Comparison of ENCODE assay signal across 1 cellular context in genomic region chr2:218269900-218270720, GRCh38.
TF ChIP-seq lines count a peak whose summit lies in the region.

AAMP (minus strand) TSS chr2:218270137; CDS start chr2:218270086, 51 bp downstream.
PNKD (plus strand) TSS chr2:218270519; CDS start chr2:218270536, 17 bp downstream.

TF ChIP-seq in H1, 55 proteins besides CTCF, POLR2A, EP300 and RAD21 (continued from another document):
- TF ChIP-seq CHD7 (IDR thresholded peaks at IDR 0.05; ENCODE audit: insufficient replicate concordance, low read length) = no peak
- peak; percentile 44; the same call in 1 of the 2 replicates for TF ChIP-seq GABPA (IDR thresholded peaks at IDR 0.05; ENCODE audit: borderline replicate concordance, insufficient read depth, low read length)
- no peak for TF ChIP-seq RNF2 (IDR thresholded peaks at IDR 0.05; ENCODE audit: borderline replicate concordance, low read depth, low read length, missing control alignments, poor library complexity, severe bottlenecking)
- TF ChIP-seq CBX8 (IDR thresholded peaks at IDR 0.05; ENCODE audit: borderline replicate concordance, low read depth, low read length) = no peak
- TF ChIP-seq BRCA1 (IDR thresholded peaks at IDR 0.05; ENCODE audit: low read depth, low read length) = no peak
- TF ChIP-seq YY1 (IDR thresholded peaks at IDR 0.05; ENCODE audit: low read depth, low read length) = peak; percentile 95
- peak; percentile 68 for TF ChIP-seq TAF1 (IDR thresholded peaks at IDR 0.05; ENCODE audit: low read depth, low read length)
- TF ChIP-seq TCF12 (IDR thresholded peaks at IDR 0.05; ENCODE audit: low read depth, low read length) = no peak
- no peak for TF ChIP-seq SIRT6 (IDR thresholded peaks at IDR 0.05; ENCODE audit: low read length)
- no peak for TF ChIP-seq RXRA (IDR thresholded peaks at IDR 0.05; ENCODE audit: insufficient read depth, low read depth, low read length)
- TF ChIP-seq MAFK (IDR thresholded peaks at IDR 0.05; ENCODE audit: low read depth, low read length) = no peak
- TF ChIP-seq USF2 (IDR thresholded peaks at IDR 0.05; ENCODE audit: low read length) = no peak
- peak; percentile 99 for TF ChIP-seq SIX5 (IDR thresholded peaks at IDR 0.05; ENCODE audit: low read depth, low read length)
- TF ChIP-seq SP1 (IDR thresholded peaks at IDR 0.05; ENCODE audit: low read depth, low read length) = peak; percentile 98
- TF ChIP-seq POLR2AphosphoS5 (IDR thresholded peaks at IDR 0.05; ENCODE audit: low read depth, low read length) = peak; percentile 44
- TF ChIP-seq TBP (IDR thresholded peaks at IDR 0.05; ENCODE audit: low read depth, low read length) = peak; percentile 54
- 0 out of 2 replicates have a peak, but pooled peaks have one; percentile 64 for TF ChIP-seq RBBP5 (IDR thresholded peaks at IDR 0.05; ENCODE audit: borderline replicate concordance, low read depth, low read length)
- TF ChIP-seq SP4 (IDR thresholded peaks at IDR 0.05; ENCODE audit: low read length) = peak; percentile 86
- no peak for TF ChIP-seq EZH2 (IDR thresholded peaks at IDR 0.05; ENCODE audit: low read depth, low read length, severe bottlenecking)
- TF ChIP-seq SIN3A (conservative IDR thresholded peaks at IDR 0.05 in 1 of 2, IDR thresholded peaks at IDR 0.05 in 1 of 2; ENCODE audit: low read depth in 1 of 2, low read length in 2 of 2) = peak; percentile 16 to 78; a peak in 2 of 4 replicates
- no peak for TF ChIP-seq CBX5 (IDR thresholded peaks at IDR 0.05; ENCODE audit: low read depth, low read length)
- no peak for TF ChIP-seq CTBP2 (IDR thresholded peaks at IDR 0.05; ENCODE audit: borderline replicate concordance, insufficient read depth, insufficient read length, low read length)
- TF ChIP-seq NANOG (IDR thresholded peaks at IDR 0.05; ENCODE audit: insufficient read depth, low read depth, low read length, poor library complexity, severe bottlenecking) = no peak
- no peak for TF ChIP-seq ZNF274 (IDR thresholded peaks at IDR 0.05; ENCODE audit: borderline replicate concordance, extremely low read depth, low read length)
- no peak for TF ChIP-seq CEBPB (IDR thresholded peaks at IDR 0.05; ENCODE audit: low read depth, low read length)
- TF ChIP-seq NRF1 (IDR thresholded peaks at IDR 0.05; ENCODE audit: low read depth, low read length) = no peak
- no peak for TF ChIP-seq SUZ12 (IDR thresholded peaks at IDR 0.05; ENCODE audit: low read length)
- peak; percentile 90 for TF ChIP-seq SAP30 (IDR thresholded peaks at IDR 0.05; ENCODE audit: insufficient read depth, insufficient replicate concordance, low read length)
- TF ChIP-seq TAF7 (optimal IDR thresholded peaks at IDR 0.05; ENCODE audit: borderline replicate concordance, low read depth, low read length) = no peak
- peak; percentile 59; the same call in 1 of the 2 replicates for TF ChIP-seq ATF3 (IDR thresholded peaks at IDR 0.05; ENCODE audit: insufficient read depth, low read depth, low read length)
- TF ChIP-seq FOSL1 (IDR thresholded peaks at IDR 0.05; ENCODE audit: insufficient read depth, low read depth, low read length) = peak; percentile 49; the same call in 1 of the 2 replicates
- TF ChIP-seq RFX5 (IDR thresholded peaks at IDR 0.05; ENCODE audit: borderline replicate concordance, low read depth, low read length) = no peak
- no peak for TF ChIP-seq BCL11A (IDR thresholded peaks at IDR 0.05; ENCODE audit: low read depth in 2 of 2, low read length in 2 of 2)
- TF ChIP-seq SRF (IDR thresholded peaks at IDR 0.05; ENCODE audit: low read depth, low read length) = no peak
- TF ChIP-seq HDAC6 (IDR thresholded peaks at IDR 0.05; ENCODE audit: low read depth, low read length) = no peak
- TF ChIP-seq ATF2 (IDR thresholded peaks at IDR 0.05; ENCODE audit: low read length) = no peak; the same call in 1 of the 2 replicates
- peak; percentile 44; the same call in 1 of the 2 replicates for TF ChIP-seq GTF2F1 (IDR thresholded peaks at IDR 0.05; ENCODE audit: borderline replicate concordance, low read depth, low read length)
- TF ChIP-seq BACH1 (IDR thresholded peaks at IDR 0.05; ENCODE audit: low read length) = no peak
- no peak for TF ChIP-seq TEAD4 (IDR thresholded peaks at IDR 0.05; ENCODE audit: low read depth, low read length)
- TF ChIP-seq ASH2L (IDR thresholded peaks at IDR 0.05; ENCODE audit: low read length) = no peak
- TF ChIP-seq SP2 (IDR thresholded peaks at IDR 0.05; ENCODE audit: low read length) = peak; percentile 83
- TF ChIP-seq PHF8 (conservative IDR thresholded peaks at IDR 0.05; ENCODE audit: low read depth, low read length) = peak; percentile 79
